ENCODE assay signal across 11 cellular contexts in the genomic region with DNA sequence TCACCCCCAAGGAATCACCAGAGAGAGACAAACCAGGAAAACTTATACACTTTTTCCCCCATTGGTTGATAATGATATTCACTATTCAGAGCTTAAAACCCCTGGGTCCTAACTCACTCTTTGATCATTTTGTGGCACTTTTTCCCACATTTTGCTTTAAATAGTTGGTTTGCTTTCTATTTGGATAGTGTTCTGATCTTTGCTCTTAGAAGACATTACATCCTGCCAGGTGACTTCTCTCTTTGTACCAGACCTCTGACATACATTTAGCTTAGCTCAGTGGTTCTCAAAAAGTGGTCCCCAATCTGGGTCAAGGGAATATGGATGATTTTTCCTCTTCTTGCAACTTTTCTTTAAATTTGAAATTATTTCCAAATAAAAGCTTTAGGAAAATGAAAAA.
"Had no signal": no experiment of that assay in that cellular context is flagged by ENCODE, and none has a peak within 500 bp of the region (broad histone marks: within the 10 kb centered on the region; RNA-seq: fewer than 3 reads in every experiment).

No MANE protein-coding gene starts in this region.

- H3K36me3 ChIP-seq: HAP-1 had no signal

- FAIRE-seq: H1, H54 had no signal

- H2AFZ ChIP-seq: GM23248, GM23338 had no signal

- H3K27ac ChIP-seq: GM23248 had no signal

- H3K9me3 ChIP-seq: HAP-1 had no signal

- H3K9ac ChIP-seq: GM23248 had no signal

- H3K4me3 ChIP-seq: GM23248, GM23338, HAP-1 had no signal

- ATAC-seq: GM23338, HCT116 had no signal

- H3K4me1 ChIP-seq: HAP-1 had no signal

- DNase-seq: GM23248, GOT3, H7, H9, HCEC 1CT, HFFc6 had no signal

- H3K4me2 ChIP-seq: GM23338 had no signal
